Comparison of ENCODE assay signal across 19 cellular contexts in the genomic region with DNA sequence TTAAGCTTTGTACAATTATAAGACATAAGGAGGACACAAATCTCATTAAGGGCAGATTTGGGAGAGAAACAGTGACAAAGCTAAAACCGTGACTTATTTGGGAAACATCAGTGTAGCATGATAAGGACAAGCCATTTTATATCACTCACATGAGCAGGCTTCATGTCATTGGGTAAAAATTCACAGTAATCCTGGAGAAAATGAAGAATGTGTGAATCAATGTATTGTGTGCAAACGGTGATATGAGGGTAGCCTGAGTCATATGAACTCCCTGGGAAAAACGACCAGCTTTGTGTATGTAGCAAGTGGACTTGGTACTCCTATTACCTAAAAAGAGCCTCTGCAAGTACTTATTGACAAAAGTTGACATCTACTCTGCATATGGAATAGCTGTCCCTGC. TPM values are rescaled to one million over a fixed set of nuclear protein-coding genes. Genes with fewer than 3 reads are reported as not detected.
A peak's percentile ranks its signal among the peaks of the same experiment; 100 is the strongest.
DNase-seq lines count a peak whose midpoint lies in the region; ATAC-seq and TF ChIP-seq lines count a peak whose summit lies in the region.
"Had no signal": no experiment of that assay in that cellular context is flagged by ENCODE, and none has a peak within 500 bp of the region (broad histone marks: within the 10 kb centered on the region; RNA-seq: fewer than 3 reads in every experiment).

No MANE protein-coding gene starts in this region.

- peak; percentile 86 for DNase-seq in EH (ENCODE audit: low read depth)
- DNase-seq in MG63 = peak; percentile 25
- DNase-seq in cardiac fibroblast (ENCODE audit: low read depth in 2 of 2) = peak; percentile 39 to 92
- DNase-seq in non-pigmented ciliary epithelial cell (ENCODE audit: low read depth) = peak; percentile 63
- DNase-seq in GF-D8 (lab: John Stamatoyannopoulos, UW) = no peak
- DNase-seq in SW 1271 (lab: John Stamatoyannopoulos, UW) = no peak
- no peak for DNase-seq in WTC11 (ENCODE audit: low spot score)
- DNase-seq: DMS79 treated with DMSO at 0.1 percent for 48 hours; effector CD4-positive, alpha-beta T cell; gastrocnemius medialis; midbrain; NCI-H1436 treated with DMSO at 0.1 percent for 48 hours; NCI-H510A; stimulated activated naive CD4-positive, alpha-beta T cell; uterus had no signal

- H3K27me3 ChIP-seq in MG63 = no peaks in the 10 kb centered on the region
- H3K27me3 ChIP-seq: gastrocnemius medialis, uterus had no signal

- H3K36me3 Mint-ChIP-seq in WTC11 = no peaks in the 10 kb centered on the region

- POLR2A ChIA-PET in WTC11 (lab: Charles Lee) = interaction anchor here (0.7 kb wide), 1 partner anchor 409 kb away, joined by 4 read pairs; no protein-coding TSS in a partner anchor

- no peaks in the 10 kb centered on the region for H3K36me3 ChIP-seq in MG63
- H3K36me3 ChIP-seq: gastrocnemius medialis, uterus had no signal

- no peaks in the 10 kb centered on the region for H3K9me3 ChIP-seq in MG63
- H3K9me3 ChIP-seq: gastrocnemius medialis, uterus had no signal

- H3K9me3 Mint-ChIP-seq in WTC11 = no peaks in the 10 kb centered on the region

- ATAC-seq in WTC11 (no peak), GM21619 (IDR thresholded peaks at IDR 0.05; ENCODE audit: unreplicated experiment) (no peak)
- ATAC-seq: gastrocnemius medialis, GM12878 had no signal

- CTCF ChIA-PET in WTC11 (lab: Charles Lee) = interaction anchor here (1.5 kb wide), 1 partner anchor 744 kb away, joined by 3 read pairs; no protein-coding TSS in a partner anchor

- H3K4me1 Mint-ChIP-seq in WTC11 = peaks cover 28% of the 10 kb centered on the region

- H3K4me3 ChIP-seq in MG63 = no peak overlapping the region
- no peak overlapping the region for H3K4me3 ChIP-seq in cardiac fibroblast (replicated peaks in 1 of 2; ENCODE audit: low read depth in 2 of 2, low read length in 2 of 2)
- H3K4me3 ChIP-seq: gastrocnemius medialis, GM12878, skin epidermis, uterus had no signal

- H3K4me3 Mint-ChIP-seq in WTC11 = no peak overlapping the region

- no peak for TF ChIP-seq CTCF in cardiac fibroblast (IDR thresholded peaks at IDR 0.05; ENCODE audit: low read depth, low read length)
- TF ChIP-seq CTCF in WTC11 (IDR thresholded peaks at IDR 0.05) = no peak

- no peaks in the 10 kb centered on the region for H3K27me3 Mint-ChIP-seq in WTC11 (ENCODE audit: low read depth)

- H3K27ac Mint-ChIP-seq in WTC11 = no peak overlapping the region

TF ChIP-seq in WTC11, 78 proteins besides CTCF, POLR2A, EP300 and RAD21 (continues in another document):
- TF ChIP-seq SP1 (CRISPR knock-in tag; conservative IDR thresholded peaks at IDR 0.05) = no peak
- TF ChIP-seq, protein P1, sequence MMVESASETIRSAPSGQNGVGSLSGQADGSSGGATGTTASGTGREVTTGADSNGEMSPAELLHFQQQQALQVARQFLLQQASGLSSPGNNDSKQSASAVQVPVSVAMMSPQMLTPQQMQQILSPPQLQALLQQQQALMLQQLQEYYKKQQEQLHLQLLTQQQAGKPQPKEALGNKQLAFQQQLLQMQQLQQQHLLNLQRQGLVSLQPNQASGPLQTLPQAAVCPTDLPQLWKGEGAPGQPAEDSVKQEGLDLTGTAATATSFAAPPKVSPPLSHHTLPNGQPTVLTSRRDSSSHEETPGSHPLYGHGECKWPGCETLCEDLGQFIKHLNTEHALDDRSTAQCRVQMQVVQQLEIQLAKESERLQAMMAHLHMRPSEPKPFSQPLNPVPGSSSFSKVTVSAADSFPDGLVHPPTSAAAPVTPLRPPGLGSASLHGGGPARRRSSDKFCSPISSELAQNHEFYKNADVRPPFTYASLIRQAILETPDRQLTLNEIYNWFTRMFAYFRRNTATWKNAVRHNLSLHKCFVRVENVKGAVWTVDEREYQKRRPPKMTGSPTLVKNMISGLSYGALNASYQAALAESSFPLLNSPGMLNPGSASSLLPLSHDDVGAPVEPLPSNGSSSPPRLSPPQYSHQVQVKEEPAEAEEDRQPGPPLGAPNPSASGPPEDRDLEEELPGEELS (CRISPR knock-in tag; IDR thresholded peaks at IDR 0.05) = no peak
- no peak for TF ChIP-seq FOXK1 (CRISPR knock-in tag; IDR thresholded peaks at IDR 0.05)
- TF ChIP-seq SMAD3 (CRISPR knock-in tag; IDR thresholded peaks at IDR 0.05; ENCODE audit: borderline replicate concordance) = no peak
- TF ChIP-seq, protein P2, sequence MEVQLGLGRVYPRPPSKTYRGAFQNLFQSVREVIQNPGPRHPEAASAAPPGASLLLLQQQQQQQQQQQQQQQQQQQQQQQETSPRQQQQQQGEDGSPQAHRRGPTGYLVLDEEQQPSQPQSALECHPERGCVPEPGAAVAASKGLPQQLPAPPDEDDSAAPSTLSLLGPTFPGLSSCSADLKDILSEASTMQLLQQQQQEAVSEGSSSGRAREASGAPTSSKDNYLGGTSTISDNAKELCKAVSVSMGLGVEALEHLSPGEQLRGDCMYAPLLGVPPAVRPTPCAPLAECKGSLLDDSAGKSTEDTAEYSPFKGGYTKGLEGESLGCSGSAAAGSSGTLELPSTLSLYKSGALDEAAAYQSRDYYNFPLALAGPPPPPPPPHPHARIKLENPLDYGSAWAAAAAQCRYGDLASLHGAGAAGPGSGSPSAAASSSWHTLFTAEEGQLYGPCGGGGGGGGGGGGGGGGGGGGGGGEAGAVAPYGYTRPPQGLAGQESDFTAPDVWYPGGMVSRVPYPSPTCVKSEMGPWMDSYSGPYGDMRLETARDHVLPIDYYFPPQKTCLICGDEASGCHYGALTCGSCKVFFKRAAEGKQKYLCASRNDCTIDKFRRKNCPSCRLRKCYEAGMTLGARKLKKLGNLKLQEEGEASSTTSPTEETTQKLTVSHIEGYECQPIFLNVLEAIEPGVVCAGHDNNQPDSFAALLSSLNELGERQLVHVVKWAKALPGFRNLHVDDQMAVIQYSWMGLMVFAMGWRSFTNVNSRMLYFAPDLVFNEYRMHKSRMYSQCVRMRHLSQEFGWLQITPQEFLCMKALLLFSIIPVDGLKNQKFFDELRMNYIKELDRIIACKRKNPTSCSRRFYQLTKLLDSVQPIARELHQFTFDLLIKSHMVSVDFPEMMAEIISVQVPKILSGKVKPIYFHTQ (CRISPR knock-in tag; IDR thresholded peaks at IDR 0.05) = no peak
- TF ChIP-seq, protein P3, sequence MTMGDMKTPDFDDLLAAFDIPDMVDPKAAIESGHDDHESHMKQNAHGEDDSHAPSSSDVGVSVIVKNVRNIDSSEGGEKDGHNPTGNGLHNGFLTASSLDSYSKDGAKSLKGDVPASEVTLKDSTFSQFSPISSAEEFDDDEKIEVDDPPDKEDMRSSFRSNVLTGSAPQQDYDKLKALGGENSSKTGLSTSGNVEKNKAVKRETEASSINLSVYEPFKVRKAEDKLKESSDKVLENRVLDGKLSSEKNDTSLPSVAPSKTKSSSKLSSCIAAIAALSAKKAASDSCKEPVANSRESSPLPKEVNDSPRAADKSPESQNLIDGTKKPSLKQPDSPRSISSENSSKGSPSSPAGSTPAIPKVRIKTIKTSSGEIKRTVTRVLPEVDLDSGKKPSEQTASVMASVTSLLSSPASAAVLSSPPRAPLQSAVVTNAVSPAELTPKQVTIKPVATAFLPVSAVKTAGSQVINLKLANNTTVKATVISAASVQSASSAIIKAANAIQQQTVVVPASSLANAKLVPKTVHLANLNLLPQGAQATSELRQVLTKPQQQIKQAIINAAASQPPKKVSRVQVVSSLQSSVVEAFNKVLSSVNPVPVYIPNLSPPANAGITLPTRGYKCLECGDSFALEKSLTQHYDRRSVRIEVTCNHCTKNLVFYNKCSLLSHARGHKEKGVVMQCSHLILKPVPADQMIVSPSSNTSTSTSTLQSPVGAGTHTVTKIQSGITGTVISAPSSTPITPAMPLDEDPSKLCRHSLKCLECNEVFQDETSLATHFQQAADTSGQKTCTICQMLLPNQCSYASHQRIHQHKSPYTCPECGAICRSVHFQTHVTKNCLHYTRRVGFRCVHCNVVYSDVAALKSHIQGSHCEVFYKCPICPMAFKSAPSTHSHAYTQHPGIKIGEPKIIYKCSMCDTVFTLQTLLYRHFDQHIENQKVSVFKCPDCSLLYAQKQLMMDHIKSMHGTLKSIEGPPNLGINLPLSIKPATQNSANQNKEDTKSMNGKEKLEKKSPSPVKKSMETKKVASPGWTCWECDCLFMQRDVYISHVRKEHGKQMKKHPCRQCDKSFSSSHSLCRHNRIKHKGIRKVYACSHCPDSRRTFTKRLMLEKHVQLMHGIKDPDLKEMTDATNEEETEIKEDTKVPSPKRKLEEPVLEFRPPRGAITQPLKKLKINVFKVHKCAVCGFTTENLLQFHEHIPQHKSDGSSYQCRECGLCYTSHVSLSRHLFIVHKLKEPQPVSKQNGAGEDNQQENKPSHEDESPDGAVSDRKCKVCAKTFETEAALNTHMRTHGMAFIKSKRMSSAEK (CRISPR knock-in tag; IDR thresholded peaks at IDR 0.05; ENCODE audit: borderline replicate concordance) = no peak
- TF ChIP-seq NFATC4 (CRISPR knock-in tag; IDR thresholded peaks at IDR 0.05) = no peak
- no peak for TF ChIP-seq JUN (CRISPR knock-in tag; IDR thresholded peaks at IDR 0.05)
- no peak for TF ChIP-seq JAZF1 (CRISPR knock-in tag; IDR thresholded peaks at IDR 0.05)
- no peak for TF ChIP-seq TEAD4 (CRISPR knock-in tag; IDR thresholded peaks at IDR 0.05)
- TF ChIP-seq TP53 (CRISPR knock-in tag; IDR thresholded peaks at IDR 0.05) = no peak
- no peak for TF ChIP-seq ZNF232 (CRISPR knock-in tag; IDR thresholded peaks at IDR 0.05)

RNA-seq across cellular contexts. Expression of a gene that starts 6.0 kb away (rescaled TPM):
- 10.7 and 10.8 TPM in 2 replicates for total RNA-seq in MG63 (2014; rRNA removed; shearing (Covaris generic); ENCODE audit: low replicate concordance)
- 0.66 to 1.6 TPM (median 0.71 TPM) in 3 replicates for total RNA-seq in WTC11 (2021)

RNA-seq across cellular contexts. Expression of a gene that starts 22.4 kb away (rescaled TPM):
- 2.5 and 4.1 TPM in 2 replicates for total RNA-seq in MG63 (2014; rRNA removed; shearing (Covaris generic); ENCODE audit: low replicate concordance)
- 25.4 to 30.2 TPM (median 30.0 TPM) in 3 replicates for total RNA-seq in WTC11 (2021)

RNA-seq across cellular contexts. Expression of a gene that starts 38.1 kb away (rescaled TPM):
- total RNA-seq in MG63 (2014; rRNA removed; shearing (Covaris generic); ENCODE audit: low replicate concordance) = not detected in 2 replicates
- total RNA-seq in WTC11 (2021) = not detected in 3 replicates
- total RNA-seq: gastrocnemius medialis, GM12878, omental fat pad, uterus had no signal

Comparison
In these comparisons a context has a peak if more than half of its experiments do, and no peak if none do; other contexts are left out.
1. DNase-seq: peak in EH (single experiment), MG63 (single experiment), cardiac fibroblast (2 of 2) and non-pigmented ciliary epithelial cell (single experiment); none in GF-D8 (single experiment), SW 1271 (0 of 2) and WTC11 (single experiment).